ENCODE assay signal across 20 cellular contexts in the genomic region with DNA sequence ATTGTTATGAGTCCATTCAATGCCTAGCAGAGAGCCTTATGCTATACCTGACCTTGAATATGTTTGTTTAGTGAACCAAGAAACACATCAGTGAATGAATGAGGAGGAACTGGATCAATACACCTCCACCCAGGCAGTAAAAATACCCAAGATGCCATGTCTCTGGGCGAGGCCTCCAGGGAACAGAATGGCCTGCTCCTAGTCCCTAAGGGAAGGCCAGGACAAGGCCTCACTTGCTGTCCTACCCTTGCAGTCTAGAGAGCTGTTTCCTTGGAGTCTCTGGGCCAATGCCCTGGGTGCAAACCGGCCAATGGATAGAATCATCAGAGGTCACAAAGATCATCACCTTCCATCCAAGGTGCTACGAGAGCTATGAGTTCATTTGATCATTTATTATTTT. TPM values are rescaled to one million over a fixed set of nuclear protein-coding genes. Genes with fewer than 3 reads are reported as not detected.
A peak's percentile ranks its signal among the peaks of the same experiment; 100 is the strongest.
DNase-seq lines count a peak whose midpoint lies in the region; ATAC-seq, FAIRE-seq and TF ChIP-seq lines count a peak whose summit lies in the region.
"Had no signal": no experiment of that assay in that cellular context is flagged by ENCODE, and none has a peak within 500 bp of the region (broad histone marks: within the 10 kb centered on the region; RNA-seq: fewer than 3 reads in every experiment).

No MANE protein-coding gene starts in this region.

- no peak overlapping the region for H2BK5ac ChIP-seq in IMR-90 (ENCODE audit: low read depth, low read length, poor library complexity, severe bottlenecking)

- POLR2A ChIA-PET in IMR-90 (lab: Charles Lee; ENCODE audit: unreplicated experiment) = no interaction called here

- ATAC-seq in IMR-90 (ENCODE audit: low read depth) = no peak
- ATAC-seq: activated CD4-positive, alpha-beta T cell treated with anti-CD3 and anti-CD28 coated beads for 36 hours; gastroesophageal sphincter; T-cell had no signal

- peaks cover 0 to 33% (median 14%) of the 10 kb centered on the region in 11 experiments; a peak in 10 of 22 replicates for H4K20me1 ChIP-seq in BLaER1 treated with 17β-estradiol and CSF1 and Interleukin-3, amounts not matched to agents 10 nM and 100 nM
- peaks cover 10% of the 10 kb centered on the region for H4K20me1 ChIP-seq in IMR-90 (ENCODE audit: insufficient read depth, low read length)

- no peak for TF ChIP-seq CTCF in IMR-90 (conservative IDR thresholded peaks at IDR 0.05; ENCODE audit: low read depth, low read length)

- H2BK120ac ChIP-seq in IMR-90 (ENCODE audit: low read depth, low read length) = no peak overlapping the region

- H3K4me3 ChIP-seq in BLaER1 treated with 17β-estradiol and CSF1 and Interleukin-3, amounts not matched to agents 10 nM and 100 nM = no peak overlapping the region
- H3K4me3 ChIP-seq in IMR-90 (ENCODE audit: insufficient read depth, low read depth, low read length) = no peak overlapping the region
- no peak overlapping the region for H3K4me3 ChIP-seq in small intestine (ENCODE audit: low read depth in 1 of 2, low read length in 2 of 2)
- H3K4me3 ChIP-seq: coronary artery, esophagus squamous epithelium, gastroesophageal sphincter, HAP-1, smooth muscle cell had no signal

- H3K4me1 ChIP-seq in BLaER1 treated with 17β-estradiol and CSF1 and Interleukin-3, amounts not matched to agents 10 nM and 100 nM = peaks cover 55 to 87% (median 85%) of the 10 kb centered on the region in 10 experiments
- H3K4me1 ChIP-seq in IMR-90 (ENCODE audit: control insufficient read depth, insufficient read depth, low read length) (0 out of 2 replicates have a peak, but pooled peaks cover 4% of the 10 kb centered on the region), small intestine (ENCODE audit: control insufficient read depth in 2 of 2, insufficient read depth in 1 of 2, low read depth in 1 of 2, low read length in 1 of 2) (peaks cover 0 to 8% of the 10 kb centered on the region in 2 donors)
- H3K4me1 ChIP-seq: HAP-1 had no signal

- no peak for FAIRE-seq in small intestine (lab: Jason Lieb, UNC)

- H3K9ac ChIP-seq in BLaER1 treated with 17β-estradiol and CSF1 and Interleukin-3, amounts not matched to agents 10 nM and 100 nM = no peak overlapping the region
- no peak overlapping the region for H3K9ac ChIP-seq in IMR-90 (ENCODE audit: low read depth, low read length)

- H3K56ac ChIP-seq in IMR-90 (ENCODE audit: extremely low read depth, insufficient read depth, low read length) = no peak overlapping the region

- H3K79me1 ChIP-seq in IMR-90 (ENCODE audit: low read depth in 1 of 2, low read length in 2 of 2) = peaks cover 5 to 60% of the 10 kb centered on the region in 2 experiments; a peak in 3 of 4 replicates

- no peak overlapping the region for H4K91ac ChIP-seq in IMR-90 (ENCODE audit: insufficient read depth, low read depth, low read length)

- no peak for TF ChIP-seq RAD21 in IMR-90 (IDR thresholded peaks at IDR 0.05; ENCODE audit: low read length)

- no peak overlapping the region for H2AFZ ChIP-seq in IMR-90 (replicated peaks; ENCODE audit: low read length, poor library complexity)

- in situ Hi-C loops in IMR-90 (cut with MboI; ENCODE audit: low sequenced_read_pairs) (loop anchor here (5.0 kb wide), 1 partner anchor 63 kb away; no protein-coding TSS in a partner anchor), G401 (cut with HindIII; ENCODE audit: low sequenced_read_pairs) (no loop called here)

- peak overlapping the region in 7 of 11 experiments; percentile 9 to 65 (median 36); a peak in 9 of 22 replicates for H3K27ac ChIP-seq in BLaER1 treated with 17β-estradiol and CSF1 and Interleukin-3, amounts not matched to agents 10 nM and 100 nM
- no peak overlapping the region for H3K27ac ChIP-seq in IMR-90 (ENCODE audit: insufficient read depth, low read length)
- peak overlapping the region; percentile 16 for H3K27ac ChIP-seq in epithelial cell of prostate
- H3K27ac ChIP-seq in small intestine (ENCODE audit: low read depth in 1 of 2, low read length in 1 of 2) = peak overlapping the region; percentile 85 to 92
- H3K27ac ChIP-seq: C4-2B, coronary artery, gastroesophageal sphincter had no signal

- no peaks in the 10 kb centered on the region for H3K27me3 ChIP-seq in BLaER1 treated with 17β-estradiol and CSF1 and Interleukin-3, amounts not matched to agents 10 nM and 100 nM
- H3K27me3 ChIP-seq in IMR-90 (ENCODE audit: control insufficient read depth, insufficient read depth, low read length) = no peaks in the 10 kb centered on the region
- no peaks in the 10 kb centered on the region for H3K27me3 ChIP-seq in small intestine (ENCODE audit: control insufficient read depth in 2 of 2, insufficient read depth in 2 of 2, low read length in 2 of 2)
- H3K27me3 ChIP-seq: esophagus squamous epithelium, gastroesophageal sphincter had no signal

- BruUV-seq in IMR-90 (replicated peaks; lab: Mats Ljungman, UMichigan) = no TSS peak

- H3K36me3 ChIP-seq in BLaER1 treated with 17β-estradiol and CSF1 and Interleukin-3, amounts not matched to agents 10 nM and 100 nM = peaks cover 65 to 92% (median 80%) of the 10 kb centered on the region in 11 experiments
- peaks cover 42% of the 10 kb centered on the region for H3K36me3 ChIP-seq in IMR-90 (ENCODE audit: control insufficient read depth, insufficient read depth, low read length)
- peaks cover 12 to 40% of the 10 kb centered on the region in 2 donors for H3K36me3 ChIP-seq in small intestine (ENCODE audit: control insufficient read depth in 2 of 2, insufficient read depth in 2 of 2, low read length in 2 of 2)
- H3K36me3 ChIP-seq: HAP-1 had no signal

- peaks cover 10% of the 10 kb centered on the region for H3K9me1 ChIP-seq in IMR-90 (ENCODE audit: insufficient read depth, low read length)

- no peak overlapping the region for H2BK15ac ChIP-seq in IMR-90 (ENCODE audit: low read depth, low read length)

- H2AK5ac ChIP-seq in IMR-90 (ENCODE audit: low read depth, low read length) = no peak overlapping the region

- H4K5ac ChIP-seq in IMR-90 (ENCODE audit: low read depth, low read length) = no peak overlapping the region

- H3K9me3 ChIP-seq in BLaER1 treated with 17β-estradiol and CSF1 and Interleukin-3, amounts not matched to agents 10 nM and 100 nM (replicated peaks in 1 of 11) = no peaks in the 10 kb centered on the region
- no peaks in the 10 kb centered on the region for H3K9me3 ChIP-seq in IMR-90 (ENCODE audit: control insufficient read depth, insufficient read depth, low read length)
- H3K9me3 ChIP-seq in small intestine (ENCODE audit: control insufficient read depth, low read depth) = no peaks in the 10 kb centered on the region
- H3K9me3 ChIP-seq: esophagus squamous epithelium, gastroesophageal sphincter, HAP-1 had no signal

- DNase-seq in IMR-90 = no peak
- no peak for DNase-seq in epithelial cell of prostate (ENCODE audit: low read depth, low spot score)
- DNase-seq in small intestine = peak; percentile 96
- DNase-seq in G401 (ENCODE audit: low spot score) = no peak
- no peak for DNase-seq in COR-L47 (lab: John Stamatoyannopoulos, UW)
- DNase-seq in NCI-H510A (lab: John Stamatoyannopoulos, UW) = no peak
- DNase-seq: activated CD4-positive, alpha-beta T cell treated with anti-CD3 and anti-CD28 coated beads for 36 hours; esophagus squamous epithelium; islet precursor cell; NCI-H1092 treated with DMSO at 0.1 percent for 48 hours; NCI-H2081 treated with DMSO at 0.1 percent for 48 hours; stimulated activated CD4-positive, alpha-beta T cell treated with anti-CD3 and anti-CD28 coated beads, Interleukin-2, amount 100 ng/mL, for 48 hours; T-cell had no signal

- no peak overlapping the region for H3K4ac ChIP-seq in IMR-90 (ENCODE audit: low read depth, low read length)

- no peak overlapping the region for H3K18ac ChIP-seq in IMR-90 (ENCODE audit: low read depth, low read length)

- no peak for TF ChIP-seq POLR2A in IMR-90 (IDR thresholded peaks at IDR 0.05; ENCODE audit: low read depth, low read length)

- no peak overlapping the region for H2BK20ac ChIP-seq in IMR-90 (ENCODE audit: low read depth, low read length)

- H3K4me2 ChIP-seq in BLaER1 treated with 17β-estradiol and CSF1 and Interleukin-3, amounts not matched to agents 10 nM and 100 nM = peak overlapping the region in 5 of 11 experiments; percentile 38 to 97 (median 88); a peak in 8 of 22 replicates
- no peak overlapping the region for H3K4me2 ChIP-seq in IMR-90 (ENCODE audit: low read depth, low read length)
- H3K4me2 ChIP-seq: smooth muscle cell had no signal

- CTCF ChIA-PET in IMR-90 (lab: Yijun Ruan, JAX) = interaction anchor here (4.0 kb wide), 1 partner anchor 60 kb away, joined by 61 read pairs; no protein-coding TSS in a partner anchor

- intact Hi-C loops in IMR-90 (cut with micrococcal nuclease) = no loop called here

- H3K23ac ChIP-seq in IMR-90 (ENCODE audit: low read depth, low read length) = no peak overlapping the region

- no peak overlapping the region for H3K14ac ChIP-seq in IMR-90 (replicated peaks; ENCODE audit: low read depth, low read length)

- H4K8ac ChIP-seq in IMR-90 (ENCODE audit: low read depth in 2 of 2, low read length in 2 of 2) = no peak overlapping the region

- 100% methylated on average over 1 of the region's 3 CpGs; no CpG with 5 or more reads in 1 of the 2 experiments for WGBS in IMR-90 (ENCODE audit: extremely low coverage in 2 of 2, insufficient read length in 1 of 2), 2 experiments
- WGBS in small intestine, 3 donors = 29 to 71% (median 54%) methylated on average over 3 of the region's 3 CpGs

- H2AK9ac ChIP-seq in IMR-90 (replicated peaks; ENCODE audit: low read depth, low read length, poor library complexity) = peak overlapping the region; percentile 66

- dilution Hi-C loops in IMR-90 (cut with HindIII; ENCODE audit: low sequenced_read_pairs, unreplicated experiment) = no loop called here

TF ChIP-seq in IMR-90, 13 proteins besides CTCF, POLR2A, EP300 and RAD21 (continues in another document):
- TF ChIP-seq RFX5 (IDR thresholded peaks at IDR 0.05; ENCODE audit: low read depth, low read length) (no peak), CEBPB (IDR thresholded peaks at IDR 0.05; ENCODE audit: low read depth, low read length) (no peak), FOS (IDR thresholded peaks at IDR 0.05; ENCODE audit: low read depth, low read length) (no peak), MXI1 (IDR thresholded peaks at IDR 0.05; ENCODE audit: borderline replicate concordance, low read depth, low read length) (no peak), NFE2L2 (IDR thresholded peaks at IDR 0.05; ENCODE audit: low read depth, low read length) (no peak)

RNA-seq across cellular contexts. Expression of a gene that starts 26.1 kb away (rescaled TPM):
- total RNA-seq in IMR-90 (2012; rRNA removed) = 88.0 and 92.8 TPM in 2 replicates
- 63.8 and 67.1 TPM in 2 replicates for polyA plus RNA-seq in IMR-90 (2012; rRNA removed)
- polyA plus RNA-seq in IMR-90 (2012; cell fraction: cytosol; rRNA removed) = 62.2 and 66.5 TPM in 2 replicates
- 59.0 and 59.6 TPM in 2 replicates for polyA plus RNA-seq in IMR-90 (2012; cell fraction: nucleus; rRNA removed; ENCODE audit: low replicate concordance)
- 100 to 1,000 TPM in 2 of 3 donors, 10 to 100 TPM in 1; 97.5 to 190 (median 164) TPM for polyA plus RNA-seq in small intestine
- 32.2 and 40.4 TPM in 2 replicates for total RNA-seq in G401 (2014; rRNA removed; shearing (Covaris generic))

RNA-seq across cellular contexts. Expression of a gene that starts 34.3 kb away (rescaled TPM):
- 0.28 and 0.36 TPM in 2 replicates for total RNA-seq in IMR-90 (2012; rRNA removed)
- polyA plus RNA-seq in IMR-90 (2012; rRNA removed) (1.0 and 1.3 TPM in 2 replicates), small intestine (1,000 to 10,000 TPM in 1 of 3 donors, 100 to 1,000 TPM in 1, 10 to 100 TPM in 1; 19.9 to 1,014 (median 191) TPM)
- 0.89 and 1.2 TPM in 2 replicates for polyA plus RNA-seq in IMR-90 (2012; cell fraction: cytosol; rRNA removed)
- polyA plus RNA-seq in IMR-90 (2012; cell fraction: nucleus; rRNA removed; ENCODE audit: low replicate concordance) = 0.37 and 0.38 TPM in 2 replicates
- total RNA-seq in G401 (2014; rRNA removed; shearing (Covaris generic)) = 8.4 and 15.5 TPM in 2 replicates
- total RNA-seq: activated CD4-positive, alpha-beta T cell treated with anti-CD3 and anti-CD28 coated beads for 36 hours; OCI-LY7 had no signal
